ENCODE assay signal across 2 cellular contexts in the genomic region with DNA sequence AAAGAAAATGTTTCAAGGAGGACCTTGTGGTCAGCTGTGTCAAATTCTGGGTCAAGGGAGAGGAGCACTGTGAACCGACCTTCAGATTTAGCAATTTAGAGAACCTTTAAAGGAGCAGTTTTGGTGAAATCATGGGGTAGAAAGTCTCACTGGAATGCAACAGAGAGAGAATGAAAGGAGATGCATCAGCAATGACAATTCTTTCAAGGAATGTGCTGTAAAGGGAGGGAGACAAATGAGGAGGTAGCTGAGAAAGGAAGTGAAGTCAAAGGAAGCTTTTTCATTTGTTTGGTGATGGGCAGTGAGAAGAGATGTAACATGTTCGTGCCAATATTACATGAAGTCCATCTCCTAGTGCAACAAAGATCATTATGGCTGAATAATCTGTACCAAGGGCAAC.
TF ChIP-seq lines count a peak whose summit lies in the region.

No MANE protein-coding gene starts in this region.

TF ChIP-seq in GM12891, 5 proteins besides CTCF, POLR2A, EP300 and RAD21:
- no peak for TF ChIP-seq PAX5 (IDR thresholded peaks at IDR 0.05; ENCODE audit: insufficient read depth, low read length, severe bottlenecking)

TF ChIP-seq in IMR-90, 13 proteins besides CTCF, POLR2A, EP300 and RAD21:
- TF ChIP-seq, protein P1, sequence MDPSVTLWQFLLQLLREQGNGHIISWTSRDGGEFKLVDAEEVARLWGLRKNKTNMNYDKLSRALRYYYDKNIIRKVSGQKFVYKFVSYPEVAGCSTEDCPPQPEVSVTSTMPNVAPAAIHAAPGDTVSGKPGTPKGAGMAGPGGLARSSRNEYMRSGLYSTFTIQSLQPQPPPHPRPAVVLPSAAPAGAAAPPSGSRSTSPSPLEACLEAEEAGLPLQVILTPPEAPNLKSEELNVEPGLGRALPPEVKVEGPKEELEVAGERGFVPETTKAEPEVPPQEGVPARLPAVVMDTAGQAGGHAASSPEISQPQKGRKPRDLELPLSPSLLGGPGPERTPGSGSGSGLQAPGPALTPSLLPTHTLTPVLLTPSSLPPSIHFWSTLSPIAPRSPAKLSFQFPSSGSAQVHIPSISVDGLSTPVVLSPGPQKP (IDR thresholded peaks at IDR 0.05; ENCODE audit: borderline replicate concordance, low read depth, low read length): no peak
- TF ChIP-seq, protein P2, sequence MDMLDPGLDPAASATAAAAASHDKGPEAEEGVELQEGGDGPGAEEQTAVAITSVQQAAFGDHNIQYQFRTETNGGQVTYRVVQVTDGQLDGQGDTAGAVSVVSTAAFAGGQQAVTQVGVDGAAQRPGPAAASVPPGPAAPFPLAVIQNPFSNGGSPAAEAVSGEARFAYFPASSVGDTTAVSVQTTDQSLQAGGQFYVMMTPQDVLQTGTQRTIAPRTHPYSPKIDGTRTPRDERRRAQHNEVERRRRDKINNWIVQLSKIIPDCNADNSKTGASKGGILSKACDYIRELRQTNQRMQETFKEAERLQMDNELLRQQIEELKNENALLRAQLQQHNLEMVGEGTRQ (IDR thresholded peaks at IDR 0.05; ENCODE audit: low read depth, low read length): no peak
- TF ChIP-seq FOS (IDR thresholded peaks at IDR 0.05; ENCODE audit: low read depth, low read length) (no peak), RFX5 (IDR thresholded peaks at IDR 0.05; ENCODE audit: low read depth, low read length) (no peak)
